In the genomic region with DNA sequence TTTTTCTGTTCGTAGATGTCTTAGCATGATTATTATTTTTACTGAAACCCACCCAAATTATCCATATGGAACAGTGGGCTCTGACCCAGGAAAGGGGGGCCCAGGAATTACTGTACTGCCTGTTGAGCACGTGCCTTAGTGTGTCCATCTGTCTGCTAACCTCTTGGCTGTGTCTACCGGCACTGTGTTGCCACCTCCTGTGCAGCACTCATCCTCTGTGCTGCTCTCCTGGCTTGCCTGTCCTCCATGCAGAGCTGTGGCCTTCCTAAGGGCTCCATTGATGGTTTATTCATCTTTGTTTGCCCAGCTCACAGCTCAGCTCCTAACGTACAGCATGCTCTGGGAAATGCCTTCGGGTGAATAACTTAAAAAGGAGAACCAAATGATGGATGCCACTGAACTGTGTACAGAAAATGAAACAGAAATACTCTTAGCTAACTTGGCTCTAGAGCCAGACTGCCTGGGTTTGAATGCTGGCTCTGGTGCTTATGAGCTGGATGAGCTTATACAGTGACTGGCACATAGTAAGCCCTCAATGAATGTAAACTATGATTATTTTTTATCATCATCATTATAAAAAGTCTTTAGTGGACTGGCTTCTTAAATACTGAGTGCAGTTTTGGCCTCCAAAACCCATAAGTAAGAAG, we compare ENCODE assay signal across 30 cellular contexts. TPM values are rescaled to one million over a fixed set of nuclear protein-coding genes. Genes with fewer than 3 reads are reported as not detected.
"Had no signal": no experiment of that assay in that cellular context is flagged by ENCODE, and none has a peak within 500 bp of the region (broad histone marks: within the 10 kb centered on the region; RNA-seq: fewer than 3 reads in every experiment).

No MANE protein-coding gene starts in this region.

- H3K4me3 Mint-ChIP-seq: activated CD8-positive, alpha-beta T cell treated with anti-CD3 and anti-CD28 coated beads, Interleukin-2, amount 10 ng/mL, durations not matched to agents 7 days and 5 days; activated naive CD4-positive, alpha-beta T cell treated with anti-CD3 and anti-CD28 coated beads, Interleukin-2, amount 50 U/mL, for 24 hours; mesothelial cell of epicardium; naive thymus-derived CD8-positive, alpha-beta T cell; neural progenitor cell; stimulated activated memory B cell treated with anti-CD40 and anti-IgM and Interleukin-4, amounts not matched to agents 10 μg/mL and 1 μg/mL and 100 μg/mL, for 72 hours had no signal

- H3K9me3 ChIP-seq: left lung, stomach, suprapubic skin, tibial nerve, uterus had no signal

- ATAC-seq: activated CD8-positive, alpha-beta T cell treated with anti-CD3 and anti-CD28 coated beads, Interleukin-2, amount 10 ng/mL, durations not matched to agents 7 days and 5 days; left lung; naive thymus-derived CD8-positive, alpha-beta T cell; sciatic nerve; stimulated activated memory B cell treated with anti-CD40 and anti-IgM and Interleukin-4, amounts not matched to agents 10 μg/mL and 1 μg/mL and 100 μg/mL, for 72 hours had no signal

- H3K4me1 Mint-ChIP-seq: mesothelial cell of epicardium, neural progenitor cell had no signal

- H3K27me3 Mint-ChIP-seq: activated naive CD4-positive, alpha-beta T cell treated with anti-CD3 and anti-CD28 coated beads, Interleukin-2, amount 50 U/mL, for 24 hours had no signal

- H3K27ac ChIP-seq: brain microvascular endothelial cell, left lung, neural progenitor cell, stomach, tibial nerve, uterus, VCaP had no signal

- H3K4me3 ChIP-seq: left lung, lung, neural progenitor cell, stomach, suprapubic skin, tibial nerve, uterus had no signal

- H3K27me3 ChIP-seq: brain microvascular endothelial cell, left lung, neural progenitor cell, stomach, suprapubic skin, tibial nerve, uterus had no signal

- H3K4me1 ChIP-seq: neural progenitor cell, uterus had no signal

- H3K36me3 Mint-ChIP-seq: activated naive CD4-positive, alpha-beta T cell treated with anti-CD3 and anti-CD28 coated beads, Interleukin-2, amount 50 U/mL, for 24 hours; mesothelial cell of epicardium; naive thymus-derived CD8-positive, alpha-beta T cell; neural progenitor cell; stimulated activated memory B cell treated with anti-CD40 and anti-IgM and Interleukin-4, amounts not matched to agents 10 μg/mL and 1 μg/mL and 100 μg/mL, for 72 hours had no signal

- DNase-seq: activated CD4-positive, alpha-beta T cell treated with anti-CD3 and anti-CD28 coated beads, Interleukin-2, amount 50 U/mL, for 1 hour; activated CD4-positive, CD25-positive, alpha-beta regulatory T cell treated with anti-CD3 and anti-CD28 coated beads, Interleukin-2, amount 50 U/mL, for 72 hours; activated CD8-positive, alpha-beta T cell treated with anti-CD3 and anti-CD28 coated beads, Interleukin-2, amount 10 ng/mL, durations not matched to agents 7 days and 5 days; activated gamma-delta T cell treated with Interleukin-2 at 50 U/mL for 16 hours; anterior cingulate cortex; brain microvascular endothelial cell; caudate nucleus; dermis blood vessel endothelial cell; effector CD8-positive, alpha-beta T cell; erythroblast; hippocampal formation; kidney glomerular epithelial cell; left lung; naive thymus-derived CD8-positive, alpha-beta T cell; posterior cingulate gyrus; small intestine; stimulated activated CD4-positive, alpha-beta T cell treated with anti-CD3 and anti-CD28 coated beads, Interleukin-15, amount 100 ng/mL, for 24 hours; stomach; uterus had no signal

- H3K36me3 ChIP-seq: brain microvascular endothelial cell, left lung, neural progenitor cell, stomach, suprapubic skin, tibial nerve, uterus had no signal

- H3K27ac Mint-ChIP-seq: activated CD8-positive, alpha-beta T cell treated with anti-CD3 and anti-CD28 coated beads, Interleukin-2, amount 10 ng/mL, durations not matched to agents 7 days and 5 days; activated naive CD4-positive, alpha-beta T cell treated with anti-CD3 and anti-CD28 coated beads, Interleukin-2, amount 50 U/mL, for 24 hours; mesothelial cell of epicardium; naive thymus-derived CD8-positive, alpha-beta T cell; neural progenitor cell; stimulated activated memory B cell treated with anti-CD40 and anti-IgM and Interleukin-4, amounts not matched to agents 10 μg/mL and 1 μg/mL and 100 μg/mL, for 72 hours had no signal

- H3K9me3 Mint-ChIP-seq: activated naive CD4-positive, alpha-beta T cell treated with anti-CD3 and anti-CD28 coated beads, Interleukin-2, amount 50 U/mL, for 24 hours; neural progenitor cell; stimulated activated memory B cell treated with anti-CD40 and anti-IgM and Interleukin-4, amounts not matched to agents 10 μg/mL and 1 μg/mL and 100 μg/mL, for 72 hours had no signal

RNA-seq across cellular contexts. Expression of gene RPTN, which starts 11.4 kb away (rescaled TPM):
- total RNA-seq: activated CD8-positive, alpha-beta T cell treated with anti-CD3 and anti-CD28 coated beads, Interleukin-2, amount 10 ng/mL, durations not matched to agents 7 days and 5 days; dermis blood vessel endothelial cell; frontal cortex; left lung; lung; mesothelial cell of epicardium; naive thymus-derived CD8-positive, alpha-beta T cell; omental fat pad; sciatic nerve; stomach; tibial nerve; uterus had no signal
- polyA plus RNA-seq: lung; naive thymus-derived CD8-positive, alpha-beta T cell; small intestine had no signal

RNA-seq across cellular contexts. Expression of gene HRNR, which starts 53.6 kb away (rescaled TPM):
- total RNA-seq: activated CD8-positive, alpha-beta T cell treated with anti-CD3 and anti-CD28 coated beads, Interleukin-2, amount 10 ng/mL, durations not matched to agents 7 days and 5 days; dermis blood vessel endothelial cell; frontal cortex; left lung; lung; mesothelial cell of epicardium; omental fat pad; sciatic nerve; suprapubic skin; tibial nerve had no signal
- polyA plus RNA-seq: stomach had no signal

RNA-seq across cellular contexts. Expression of gene TCHH, which starts 55.2 kb away (rescaled TPM):
- total RNA-seq: mesothelial cell of epicardium; naive thymus-derived CD8-positive, alpha-beta T cell; stomach; uterus had no signal
- polyA plus RNA-seq: naive thymus-derived CD8-positive, alpha-beta T cell had no signal
